In the genomic region with DNA sequence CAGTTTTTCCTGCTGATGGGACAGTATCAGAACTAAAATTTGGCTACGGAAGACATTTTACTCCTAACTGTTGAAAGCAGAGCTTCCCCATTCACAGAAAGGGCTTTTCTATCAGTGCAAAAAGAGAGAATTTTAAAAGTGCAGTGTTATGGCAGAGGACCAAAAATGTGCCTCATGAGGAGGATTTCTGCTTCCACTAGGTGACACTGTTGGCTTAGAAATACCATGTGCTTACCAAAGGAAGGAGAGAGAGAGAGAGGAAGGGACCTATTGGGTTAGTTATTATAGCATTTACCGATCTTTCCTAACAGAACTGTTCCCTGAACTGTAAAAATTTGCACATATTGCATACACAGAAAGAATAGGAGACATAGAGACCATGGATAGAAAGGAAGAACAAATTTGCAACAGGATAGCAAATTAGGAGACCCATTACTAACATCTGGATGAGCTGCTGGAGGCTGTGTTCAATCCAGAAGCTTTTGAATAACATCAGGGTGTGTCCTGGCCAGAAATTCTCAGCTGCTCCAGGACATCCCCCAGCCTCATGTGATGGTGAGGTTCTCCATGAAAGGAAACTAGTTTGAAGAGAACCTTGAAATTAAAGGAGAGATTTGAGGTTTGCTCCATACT, we compare ENCODE assay signal across 11 cellular contexts. TPM values are rescaled to one million over a fixed set of nuclear protein-coding genes. Genes with fewer than 3 reads are reported as not detected.
DNase-seq lines count a peak whose midpoint lies in the region; ATAC-seq and TF ChIP-seq lines count a peak whose summit lies in the region.
"Not testable (repeated sequence)": the region's sequence is repeated elsewhere in the genome, so short reads cannot be mapped to it uniquely, and the experiment has no call there.
"Had no signal": no experiment of that assay in that cellular context is flagged by ENCODE, and none has a peak within 500 bp of the region (broad histone marks: within the 10 kb centered on the region; RNA-seq: fewer than 3 reads in every experiment).

No MANE protein-coding gene starts in this region.

- in situ Hi-C loops in G401 (cut with HindIII; ENCODE audit: low sequenced_read_pairs); brain microvascular endothelial cell (cut with HindIII; ENCODE audit: low pct_ligation_motif_present, low sequenced_read_pairs): not testable (repeated sequence)

- ATAC-seq in RWPE2 (ENCODE audit: low read depth): peak; percentile 36; the same call in 2 of the 3 replicates

- DNase-seq in AG04450 (ENCODE audit: low read depth, low spot score): peak; percentile 44
- peak; percentile 28 for DNase-seq in G401 (ENCODE audit: low spot score)
- DNase-seq in NCI-H2171 treated with DMSO at 0.1 percent for 48 hours (lab: John Stamatoyannopoulos, UW): peak; percentile 0
- DNase-seq in RWPE2 (ENCODE audit: low spot score): not testable (repeated sequence)
- peak; percentile 52 for DNase-seq in brain microvascular endothelial cell
- peak; percentile 31 for DNase-seq in fibroblast of the conjunctiva (ENCODE audit: low read depth)
- peak; percentile 50 for DNase-seq in myocyte (ENCODE audit: low read depth)

- H3K9me3 ChIP-seq in AG04450 (ENCODE audit: control insufficient read depth, insufficient read depth, low read length); RWPE2 (ENCODE audit: severe bottlenecking): not testable (repeated sequence)

- POLR2A ChIA-PET in AG04450 (lab: Yijun Ruan, JAX): not testable (repeated sequence)

- not testable (repeated sequence) for H3K36me3 ChIP-seq in RWPE2 (ENCODE audit: low read depth); brain microvascular endothelial cell (replicated peaks)

- not testable (repeated sequence) for H3K4me1 ChIP-seq in RWPE2 (ENCODE audit: insufficient read depth, poor library complexity, severe bottlenecking)

- not testable (repeated sequence) for TF ChIP-seq EP300 in Ishikawa (IDR thresholded peaks at IDR 0.05; ENCODE audit: borderline replicate concordance)

- H3K27ac ChIP-seq in AG04450 (ENCODE audit: low read depth, low read length); RWPE2 (ENCODE audit: poor library complexity, severe bottlenecking); brain microvascular endothelial cell: not testable (repeated sequence)

- not testable (repeated sequence) for H3K4me3 ChIP-seq in AG04450 (ENCODE audit: low read depth, low read length); RWPE2 (ENCODE audit: severe bottlenecking); brain microvascular endothelial cell (ENCODE audit: low read depth, low read length)

- H3K27me3 ChIP-seq in AG04450 (ENCODE audit: control insufficient read depth, insufficient read depth, low read length); RWPE2 (ENCODE audit: insufficient read depth, poor library complexity, severe bottlenecking); brain microvascular endothelial cell (replicated peaks): not testable (repeated sequence)

- CTCF ChIA-PET in AG04450 (lab: Charles Lee): interaction anchor here (1.0 to 1.8 kb wide), 4 partner anchors 88 to 415 kb away, joined by 3 to 13 read pairs (median 4); no protein-coding TSS in a partner anchor

- TF ChIP-seq RAD21 in Ishikawa (IDR thresholded peaks at IDR 0.05; ENCODE audit: low read depth): peak; percentile 45

- TF ChIP-seq CTCF in AG04450 (IDR thresholded peaks at IDR 0.05; ENCODE audit: low read depth, low read length) (peak; percentile 72), RWPE2 (IDR thresholded peaks at IDR 0.05; ENCODE audit: poor library complexity, severe bottlenecking) (peak; percentile 44), brain microvascular endothelial cell (IDR thresholded peaks at IDR 0.05; ENCODE audit: low read depth, low read length, missing control alignments) (peak; percentile 41)

RNA-seq across cellular contexts. Expression of gene PSG2, which starts 21.8 kb away (rescaled TPM):
- polyA plus RNA-seq in AG04450 (2011; rRNA removed): 0.71 and 1.0 TPM in 2 replicates
- polyA minus RNA-seq in AG04450 (2011; rRNA and poly(A)+ RNA removed): not detected in 2 replicates
- 6.0 and 8.0 TPM in 2 replicates for total RNA-seq in G401 (2014; rRNA removed; shearing (Covaris generic))
- total RNA-seq in myocyte: 0.16 TPM in 1 of 2 replicates, not detected in the other
- 0.18 TPM for polyA plus RNA-seq in myocyte (2012)
- total RNA-seq: mononuclear cell, posterior vena cava had no signal
- polyA plus RNA-seq: adipose tissue had no signal
